12 cellular contexts compared by ENCODE assay signal in genomic region chr20:25299801-25300200, GRCh38. TPM values are rescaled to one million over a fixed set of nuclear protein-coding genes. Genes with fewer than 3 reads are reported as not detected.
A peak's percentile ranks its signal among the peaks of the same experiment; 100 is the strongest.
DNase-seq lines count a peak whose midpoint lies in the region; ATAC-seq, FAIRE-seq and TF ChIP-seq lines count a peak whose summit lies in the region.
"Had no signal": no experiment of that assay in that cellular context is flagged by ENCODE, and none has a peak within 500 bp of the region (broad histone marks: within the 10 kb centered on the region; RNA-seq: fewer than 3 reads in every experiment).

No MANE protein-coding gene starts in this region.

- POLR2A ChIA-PET in CD4-positive, alpha-beta memory T cell (lab: Charles Lee; ENCODE audit: partially characterized antibody): interaction anchor here (0.5 kb wide), 1 partner anchor 16 kb away, joined by 3 read pairs; no protein-coding TSS in a partner anchor
- POLR2A ChIA-PET in HCT116 (lab: Charles Lee): interaction anchor here (0.9 to 2.1 kb wide), 2 partner anchors 9 to 52 kb away, joined by 3 to 4 read pairs; partner anchors contain the start of gene PYGB

- CTCF ChIA-PET in CD4-positive, alpha-beta memory T cell (lab: Charles Lee; ENCODE audit: partially characterized antibody): interaction anchor here (1.2 to 1.4 kb wide), 2 partner anchors 96 to 99 kb away, joined by 3 to 5 read pairs; no protein-coding TSS in a partner anchor
- CTCF ChIA-PET in HCT116 (lab: Charles Lee): interaction anchor here (2.0 to 3.3 kb wide), 2 partner anchors 99 to 161 kb away, joined by 4 to 34 read pairs; no protein-coding TSS in a partner anchor

- H3K36me3 ChIP-seq in CD4-positive, alpha-beta memory T cell (ENCODE audit: insufficient read depth, low read length): peaks cover 5% of the 10 kb centered on the region
- H3K36me3 ChIP-seq in HCT116 (ENCODE audit: control insufficient read depth in 1 of 2, insufficient read depth in 2 of 2, low read length in 2 of 2) (peaks cover 3 to 6% of the 10 kb centered on the region in 2 experiments; a peak in 1 of 4 replicates), astrocyte (ENCODE audit: insufficient read depth, low read length) (peaks cover 15% of the 10 kb centered on the region), mesendoderm (ENCODE audit: control insufficient read depth, insufficient read depth, low read length) (peaks cover 2% of the 10 kb centered on the region), adrenal gland (replicated peaks in 1 of 2) (peaks cover 0 to 10% of the 10 kb centered on the region in 2 donors), small intestine (ENCODE audit: control insufficient read depth in 2 of 2, insufficient read depth in 2 of 2, low read length in 2 of 2) (no peaks in the 10 kb centered on the region)

- peak; percentile 4; the same call in 1 of the 2 replicates for ATAC-seq in HCT116
- ATAC-seq: natural killer cell had no signal

- TF ChIP-seq POLR2A in HCT116 (IDR thresholded peaks at IDR 0.05; ENCODE audit: borderline replicate concordance, extremely low read depth, insufficient read depth, insufficient read length) (no peak), adrenal gland (IDR thresholded peaks at IDR 0.05) (no peak)

- no peak overlapping the region for H3K9ac ChIP-seq in HCT116 (ENCODE audit: low read length)
- H3K9ac ChIP-seq in astrocyte (ENCODE audit: low read length): no peak overlapping the region
- H3K9ac ChIP-seq in mesendoderm (ENCODE audit: low read length): no peak overlapping the region

- H3K9me3 Mint-ChIP-seq in CD4-positive, alpha-beta memory T cell: no peaks in the 10 kb centered on the region
- H3K9me3 Mint-ChIP-seq in astrocyte (ENCODE audit: unreplicated experiment): no peaks in the 10 kb centered on the region
- H3K9me3 Mint-ChIP-seq: natural killer cell had no signal

- H2AFZ ChIP-seq in HCT116 (ENCODE audit: low read depth, low read length, poor library complexity, severe bottlenecking) (no peak overlapping the region), astrocyte (ENCODE audit: low read depth, low read length) (no peak overlapping the region)

- H3K4me2 ChIP-seq in HCT116 (ENCODE audit: low read length) (peak overlapping the region; percentile 41), astrocyte (ENCODE audit: low read length) (peak overlapping the region; percentile 19), mesendoderm (ENCODE audit: low read length) (no peak overlapping the region)

- peaks cover 0 to 36% of the 10 kb centered on the region in 2 donors for H3K36me3 Mint-ChIP-seq in CD4-positive, alpha-beta memory T cell
- peaks cover 7% of the 10 kb centered on the region for H3K36me3 Mint-ChIP-seq in astrocyte (ENCODE audit: low read depth, unreplicated experiment)
- H3K36me3 Mint-ChIP-seq: natural killer cell had no signal

- H3K9me3 ChIP-seq in CD4-positive, alpha-beta memory T cell (ENCODE audit: control insufficient read depth in 1 of 2, low read length in 2 of 2): no peaks in the 10 kb centered on the region
- no peaks in the 10 kb centered on the region for H3K9me3 ChIP-seq in HCT116 (ENCODE audit: control insufficient read depth in 1 of 2, insufficient read depth in 1 of 2, low read depth in 1 of 2, low read length in 2 of 2)
- H3K9me3 ChIP-seq in astrocyte (ENCODE audit: insufficient read depth, low read depth, low read length): no peaks in the 10 kb centered on the region
- H3K9me3 ChIP-seq in adrenal gland (replicated peaks in 1 of 3): no peaks in the 10 kb centered on the region
- H3K9me3 ChIP-seq in small intestine (ENCODE audit: control insufficient read depth, low read depth): no peaks in the 10 kb centered on the region
- H3K9me3 ChIP-seq: stomach had no signal

- H3K4me3 Mint-ChIP-seq in CD4-positive, alpha-beta memory T cell: no peak overlapping the region
- H3K4me3 Mint-ChIP-seq in astrocyte (ENCODE audit: unreplicated experiment): no peak overlapping the region
- H3K4me3 Mint-ChIP-seq: natural killer cell had no signal

- no peak overlapping the region for H3K4ac ChIP-seq in mesendoderm (ENCODE audit: low read depth, low read length)

- H2AK5ac ChIP-seq in mesendoderm (ENCODE audit: low read length): no peak overlapping the region

- no peak overlapping the region for H4K5ac ChIP-seq in mesendoderm (ENCODE audit: low read length)

- H4K8ac ChIP-seq in mesendoderm (ENCODE audit: low read depth, low read length): no peak overlapping the region

- H3K79me2 ChIP-seq in HCT116 (ENCODE audit: insufficient read depth, low read length): no peaks in the 10 kb centered on the region
- no peaks in the 10 kb centered on the region for H3K79me2 ChIP-seq in astrocyte (ENCODE audit: insufficient read depth, low read length)
- H3K79me2 ChIP-seq in mesendoderm (ENCODE audit: control insufficient read depth, insufficient read depth, low read length): no peaks in the 10 kb centered on the region

- no peak for TF ChIP-seq CTCF in HCT116 (IDR thresholded peaks at IDR 0.05 in 2 of 3, conservative IDR thresholded peaks at IDR 0.05 in 1 of 3; ENCODE audit: borderline replicate concordance in 1 of 3, insufficient read depth in 1 of 3, low read depth in 2 of 3, low read length in 2 of 3)
- no peak for TF ChIP-seq CTCF in astrocyte (IDR thresholded peaks at IDR 0.05; ENCODE audit: insufficient read depth, low read depth, low read length)
- TF ChIP-seq CTCF in adrenal gland (IDR thresholded peaks at IDR 0.05): no peak

- no peak overlapping the region for H2BK5ac ChIP-seq in mesendoderm (ENCODE audit: low read length)

- H3K79me1 ChIP-seq in mesendoderm (ENCODE audit: low read length): no peaks in the 10 kb centered on the region

- no peaks in the 10 kb centered on the region for H3K27me3 Mint-ChIP-seq in CD4-positive, alpha-beta memory T cell
- no peaks in the 10 kb centered on the region for H3K27me3 Mint-ChIP-seq in astrocyte (ENCODE audit: low read depth, unreplicated experiment)

- intact Hi-C loops in CD4-positive, alpha-beta memory T cell (cut with micrococcal nuclease): loop anchor here (10.0 kb wide), 1 partner anchor 305 kb away; the partner anchor contains the start of gene APMAP
- intact Hi-C loops in HCT116 (cut with micrococcal nuclease): loop anchor here (10.0 kb wide), 2 partner anchors 45 to 275 kb away; no protein-coding TSS in a partner anchor
- intact Hi-C loops in adrenal gland (cut with DNase I): loop anchor here (5.0 to 10.0 kb wide), 2 partner anchors 95 to 98 kb away; partner anchors contain the start of gene ABHD12 (in 1 of the 2)

- no peak overlapping the region for H3K4me3 ChIP-seq in CD4-positive, alpha-beta memory T cell (ENCODE audit: low read length in 2 of 2)
- H3K4me3 ChIP-seq in HCT116 (replicated peaks in 1 of 2; ENCODE audit: low read depth in 1 of 2, low read length in 2 of 2) (no peak overlapping the region), astrocyte (ENCODE audit: insufficient read depth, low read depth, low read length) (no peak overlapping the region), mesendoderm (ENCODE audit: low read length) (no peak overlapping the region), adrenal gland (no peak overlapping the region), small intestine (ENCODE audit: low read depth in 1 of 2, low read length in 2 of 2) (no peak overlapping the region)
- H3K4me3 ChIP-seq: stomach had no signal

- RAD21 ChIA-PET in HCT116 (lab: Charles Lee; ENCODE audit: low non-redundant PET in 1 of 2, low total read pairs in 2 of 2, uncharacterized antibody in 2 of 2, unreplicated experiment in 2 of 2): no interaction called here

- TF ChIP-seq RAD21 in HCT116 (IDR thresholded peaks at IDR 0.05; ENCODE audit: low read depth): no peak

- WGBS in mesendoderm (ENCODE audit: extremely low coverage, insufficient coverage, low lambda C conversion rate): no CpG with 5 or more reads among the region's 9 CpGs
- 85 to 94% (median 90%) methylated on average over 6 to 9 of the region's 9 CpGs for WGBS in adrenal gland, 4 donors
- 84 to 87% (median 87%) methylated on average over 9 of the region's 9 CpGs for WGBS in small intestine, 3 donors

- DNase-seq in CD4-positive, alpha-beta memory T cell: no peak
- DNase-seq in HCT116 (ENCODE audit: low read depth, low spot score) (no peak), astrocyte (ENCODE audit: low read depth) (peak; percentile 47), mesendoderm (peak; percentile 16), inferior parietal cortex (ENCODE audit: extremely low spot score) (no peak), adrenal gland (no peak), small intestine (no peak)
- DNase-seq: effector CD4-positive, alpha-beta T cell; natural killer cell; OCI-M1; stomach had no signal

- no peak overlapping the region for H3K23ac ChIP-seq in mesendoderm (ENCODE audit: low read length)

- H2BK15ac ChIP-seq in mesendoderm (replicated peaks; ENCODE audit: low read depth): no peak overlapping the region

- H2BK120ac ChIP-seq in mesendoderm (ENCODE audit: low read depth, low read length): no peak overlapping the region

- H3K56ac ChIP-seq in mesendoderm (ENCODE audit: low read length): no peak overlapping the region

- no peak for FAIRE-seq in astrocyte (lab: Jason Lieb, UNC)
- FAIRE-seq in small intestine (lab: Jason Lieb, UNC): no peak
- FAIRE-seq: G401.6 had no signal

- peaks cover 0 to 3% (median 0%) of the 10 kb centered on the region in 4 donors for H3K4me1 Mint-ChIP-seq in CD4-positive, alpha-beta memory T cell
- H3K4me1 Mint-ChIP-seq in astrocyte (ENCODE audit: low read depth, unreplicated experiment): peaks cover 25% of the 10 kb centered on the region

- H3K4me1 ChIP-seq in CD4-positive, alpha-beta memory T cell (ENCODE audit: insufficient read depth, low read length): no peaks in the 10 kb centered on the region
- H3K4me1 ChIP-seq in HCT116 (ENCODE audit: control insufficient read depth in 1 of 2, insufficient read depth in 2 of 2, low read length in 2 of 2) (peaks cover 29 to 34% of the 10 kb centered on the region in 2 experiments), astrocyte (ENCODE audit: insufficient read depth, low read length) (peaks cover 14% of the 10 kb centered on the region), mesendoderm (ENCODE audit: control insufficient read depth, low read depth, low read length) (no peaks in the 10 kb centered on the region), adrenal gland (replicated peaks in 1 of 2) (peaks cover 18 to 22% of the 10 kb centered on the region in 2 donors), small intestine (ENCODE audit: control insufficient read depth in 2 of 2, insufficient read depth in 1 of 2, low read depth in 1 of 2, low read length in 1 of 2) (peaks cover 0 to 1% of the 10 kb centered on the region in 2 donors)

- BruUV-seq in HCT116 (replicated peaks; lab: Mats Ljungman, UMichigan): no TSS peak

- no peak overlapping the region for H3K18ac ChIP-seq in mesendoderm (ENCODE audit: low read length)

- H4K20me1 ChIP-seq in HCT116 (ENCODE audit: insufficient read depth) (no peaks in the 10 kb centered on the region), astrocyte (ENCODE audit: insufficient read depth, low read length) (peaks cover 26% of the 10 kb centered on the region)

- H3K27ac ChIP-seq in CD4-positive, alpha-beta memory T cell (ENCODE audit: low read depth, low read length): no peak overlapping the region
- H3K27ac ChIP-seq in HCT116 (ENCODE audit: low read depth, low read length): peak overlapping the region; percentile 42; the same call in 1 of the 2 replicates
- peak overlapping the region; percentile 29 for H3K27ac ChIP-seq in astrocyte (ENCODE audit: low read depth, low read length)
- H3K27ac ChIP-seq in mesendoderm (ENCODE audit: low read depth, low read length): no peak overlapping the region
- no peak overlapping the region for H3K27ac ChIP-seq in adrenal gland
- no peak overlapping the region for H3K27ac ChIP-seq in small intestine (ENCODE audit: low read depth in 1 of 2, low read length in 1 of 2)
- H3K27ac ChIP-seq: stomach had no signal

- H3K27ac Mint-ChIP-seq in CD4-positive, alpha-beta memory T cell: peak overlapping the region in 5 of 7 donors; percentile 29 to 78 (median 35)
- H3K27ac Mint-ChIP-seq in astrocyte (ENCODE audit: unreplicated experiment): peak overlapping the region; percentile 89

- no peaks in the 10 kb centered on the region for H3K27me3 ChIP-seq in CD4-positive, alpha-beta memory T cell (ENCODE audit: insufficient read depth, low read length)
- no peaks in the 10 kb centered on the region for H3K27me3 ChIP-seq in HCT116 (ENCODE audit: insufficient read depth, low read length)
- no peaks in the 10 kb centered on the region for H3K27me3 ChIP-seq in astrocyte (ENCODE audit: insufficient read depth, low read length)
- no peaks in the 10 kb centered on the region for H3K27me3 ChIP-seq in mesendoderm (ENCODE audit: insufficient read depth, low read length, poor library complexity)
- H3K27me3 ChIP-seq in adrenal gland: no peaks in the 10 kb centered on the region
- no peaks in the 10 kb centered on the region for H3K27me3 ChIP-seq in small intestine (ENCODE audit: control insufficient read depth in 2 of 2, insufficient read depth in 2 of 2, low read length in 2 of 2)
- H3K27me3 ChIP-seq: stomach had no signal

- H3K9me2 ChIP-seq in HCT116 (ENCODE audit: insufficient read depth): no peaks in the 10 kb centered on the region

RNA-seq across cellular contexts. Expression of gene PYGB, which starts 51.9 kb away (rescaled TPM):
- 10 to 100 TPM; 34.0 to 35.6 TPM for total RNA-seq in CD4-positive, alpha-beta memory T cell
- polyA plus RNA-seq in CD4-positive, alpha-beta memory T cell: 10 to 100 TPM; 28.3 to 34.3 TPM
- total RNA-seq in HCT116 (2021; ENCODE audit: unreplicated experiment): 87.8 TPM
- 108 TPM in 2 replicates for polyA plus RNA-seq in HCT116 (2012)
- total RNA-seq in astrocyte: 199 and 206 TPM in 2 replicates
- 24.7 TPM for polyA plus RNA-seq in mesendoderm (2013, experiment 1 of 2)
- polyA plus RNA-seq in mesendoderm (2013, experiment 2 of 2): 24.4 TPM
- 100 to 1,000 TPM in 3 of 8 donors, 10 to 100 TPM in 5; 39.2 to 118 (median 82.9) TPM for total RNA-seq in adrenal gland
- 10 to 100 TPM; 15.7 to 80.0 (median 35.9) TPM for polyA plus RNA-seq in adrenal gland
- polyA plus RNA-seq in small intestine: 10 to 100 TPM; 25.7 to 37.0 (median 28.4) TPM

Comparison
In these comparisons a context has a peak if more than half of its experiments do, and no peak if none do; other contexts are left out.
1. DNase-seq: peak in astrocyte (single experiment) and mesendoderm (single experiment); none in CD4-positive, alpha-beta memory T cell (0 of 5), HCT116 (single experiment), inferior parietal cortex (single experiment), adrenal gland (0 of 7) and small intestine (single experiment).
2. H3K27ac ChIP-seq: peak in HCT116 (single experiment) and astrocyte (single experiment); none in CD4-positive, alpha-beta memory T cell (single experiment), mesendoderm (single experiment), adrenal gland (0 of 5) and small intestine (0 of 2).